In the genomic region with DNA sequence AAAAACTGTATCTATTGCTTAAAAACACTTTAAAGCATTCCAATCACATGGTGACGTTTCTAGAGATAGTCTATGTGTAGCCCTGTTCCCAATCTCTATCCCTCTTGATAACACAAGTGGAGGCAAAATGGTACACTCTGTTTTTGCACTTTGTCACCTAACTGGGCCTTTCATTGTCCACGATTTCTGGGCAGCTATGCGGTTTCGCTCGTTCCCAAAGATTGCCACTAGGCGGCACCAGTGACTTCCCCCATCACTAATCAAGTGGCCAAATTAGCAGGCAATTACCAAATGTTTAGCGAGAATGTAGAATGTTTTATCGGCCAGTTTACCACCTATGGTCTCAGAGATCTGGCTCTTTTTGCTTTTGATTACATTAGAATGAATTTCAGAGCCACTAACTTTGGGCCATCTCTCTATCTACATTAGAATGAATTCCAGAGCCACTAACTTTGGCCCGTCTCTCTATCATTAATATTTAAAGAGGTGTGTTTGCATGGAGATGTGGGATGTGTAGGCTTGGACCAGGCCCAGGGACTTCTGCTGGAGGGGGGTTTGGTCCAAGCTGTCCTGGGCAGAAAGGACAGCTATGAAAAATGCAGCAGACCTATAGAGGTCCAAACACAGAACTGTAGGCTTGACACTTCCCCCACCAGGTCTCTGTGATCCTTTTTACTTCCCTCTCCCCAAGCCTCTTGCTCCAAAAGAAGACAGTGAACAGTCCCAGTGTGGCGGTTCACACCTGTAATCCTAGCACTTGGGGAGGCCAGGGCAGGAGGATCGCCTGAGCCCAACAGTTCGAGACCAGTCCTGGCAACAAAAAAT, we compare ENCODE assay signal across 8 cellular contexts.
A peak's percentile ranks its signal among the peaks of the same experiment; 100 is the strongest.
DNase-seq lines count a peak whose midpoint lies in the region; ATAC-seq, FAIRE-seq and TF ChIP-seq lines count a peak whose summit lies in the region.

No MANE protein-coding gene starts in this region.

- H3K36me3 ChIP-seq in KMS-11 (ENCODE audit: insufficient read depth), result no peaks in the 10 kb centered on the region
- no peaks in the 10 kb centered on the region for H3K36me3 ChIP-seq in keratinocyte (ENCODE audit: control insufficient read depth in 2 of 2, extremely low read depth in 1 of 2, insufficient read depth in 2 of 2, low read length in 2 of 2)

- H3K27me3 Mint-ChIP-seq in MCF 10A (ENCODE audit: insufficient read depth, unreplicated experiment), result no peaks in the 10 kb centered on the region

- H3K9me1 ChIP-seq in keratinocyte (ENCODE audit: control insufficient read depth, extremely low read depth, insufficient read depth, low read length), result no peaks in the 10 kb centered on the region

- peak; percentile 98 for TF ChIP-seq CTCF in KMS-11 (conservative IDR thresholded peaks at IDR 0.05; ENCODE audit: low read depth, low read length)
- peak; percentile 92 for TF ChIP-seq CTCF in VCaP (conservative IDR thresholded peaks at IDR 0.05)
- TF ChIP-seq CTCF in MCF 10A (IDR thresholded peaks at IDR 0.05; ENCODE audit: unreplicated experiment), result peak; percentile 85
- TF ChIP-seq CTCF in keratinocyte (optimal IDR thresholded peaks at IDR 0.05 in 1 of 3, IDR thresholded peaks at IDR 0.05 in 1 of 3, conservative IDR thresholded peaks at IDR 0.05 in 1 of 3; ENCODE audit: extremely low read depth in 1 of 3, insufficient read depth in 2 of 3, low read length in 3 of 3), result peak; percentile 84 to 93 (median 90)

- no peak overlapping the region for H3K9ac ChIP-seq in KMS-11
- no peak overlapping the region for H3K9ac ChIP-seq in keratinocyte (ENCODE audit: control insufficient read depth, extremely low read depth, insufficient read depth, low read length)

- H3K36me3 Mint-ChIP-seq in MCF 10A (ENCODE audit: insufficient read depth, unreplicated experiment), result peaks cover 20% of the 10 kb centered on the region

- H2AFZ ChIP-seq in KMS-11 (ENCODE audit: low read depth) (peak overlapping the region; percentile 38; the same call in 1 of the 2 replicates), keratinocyte (ENCODE audit: control insufficient read depth, low read length) (peak overlapping the region; percentile 3)

- no peaks in the 10 kb centered on the region for H3K9me3 Mint-ChIP-seq in MCF 10A (ENCODE audit: unreplicated experiment)

- H3K27ac ChIP-seq in KMS-11 (no peak overlapping the region), VCaP (no peak overlapping the region), keratinocyte (ENCODE audit: control insufficient read depth, insufficient read depth, low read length) (no peak overlapping the region)

- no peak overlapping the region for H3K4me3 ChIP-seq in KMS-11 (IDR thresholded peaks at IDR 0.05; ENCODE audit: insufficient read depth, low read depth, low read length)
- H3K4me3 ChIP-seq in keratinocyte (ENCODE audit: control insufficient read depth in 2 of 3, extremely low read depth in 1 of 3, insufficient read depth in 2 of 3, low read depth in 1 of 3, low read length in 3 of 3), result no peak overlapping the region

- peak; percentile 32 for ATAC-seq in GM19468 (IDR thresholded peaks at IDR 0.05; ENCODE audit: extremely low read depth, unreplicated experiment)
- ATAC-seq in HG02840 (IDR thresholded peaks at IDR 0.05; ENCODE audit: low FRiP score, unreplicated experiment), result no peak

- no peaks in the 10 kb centered on the region for H3K27me3 ChIP-seq in KMS-11 (ENCODE audit: insufficient read depth, low read depth)
- no peaks in the 10 kb centered on the region for H3K27me3 ChIP-seq in keratinocyte (ENCODE audit: control insufficient read depth, extremely low read depth, insufficient read depth, low read length)

- FAIRE-seq in keratinocyte (lab: Jason Lieb, UNC), result peak; percentile 87

- dilution Hi-C loops in keratinocyte (cut with MboI; ENCODE audit: extremely low pct_ligation_motif_present, low sequenced_read_pairs), result no loop called here

- no peak overlapping the region for H3K4me3 Mint-ChIP-seq in MCF 10A (ENCODE audit: unreplicated experiment)

- POLR2A ChIA-PET in MCF 10A (lab: Yijun Ruan, JAX), result interaction anchor here (0.6 kb wide), 1 partner anchor 15 kb away, joined by 4 read pairs; no protein-coding TSS in a partner anchor

- no peaks in the 10 kb centered on the region for H3K79me2 ChIP-seq in KMS-11 (ENCODE audit: insufficient read depth, low read depth)
- no peaks in the 10 kb centered on the region for H3K79me2 ChIP-seq in keratinocyte (ENCODE audit: control insufficient read depth, insufficient read depth, low read length)

- H3K4me1 ChIP-seq in KMS-11 (ENCODE audit: low read depth, poor library complexity, severe bottlenecking) (peaks cover 24% of the 10 kb centered on the region), keratinocyte (ENCODE audit: control insufficient read depth, extremely low read depth, insufficient read depth, low read length) (peaks cover 10% of the 10 kb centered on the region)

- DNase-seq in CMK (ENCODE audit: low read depth) (peak; percentile 5), MCF 10A (ENCODE audit: unreplicated experiment) (peak; percentile 77), keratinocyte (ENCODE audit: low read depth, low spot score) (no peak)
- DNase-seq in stimulated activated CD4-positive, alpha-beta T cell treated with anti-CD3 and anti-CD28 coated beads, Interleukin-1b, Interleukin-23, amount 100 ng/mL, for 48 hours, result peak; percentile 67

- H4K20me1 ChIP-seq in KMS-11 (ENCODE audit: insufficient read depth) (no peaks in the 10 kb centered on the region), keratinocyte (ENCODE audit: control insufficient read depth, extremely low read depth, insufficient read depth, low read length) (no peaks in the 10 kb centered on the region)

- no peak overlapping the region for H3K4me2 ChIP-seq in KMS-11
- no peak overlapping the region for H3K4me2 ChIP-seq in keratinocyte (ENCODE audit: control insufficient read depth, extremely low read depth, insufficient read depth, low read depth, low read length)

- no TSS peak for BruUV-seq in MCF 10A (replicated peaks; lab: Mats Ljungman, UMichigan)

- H3K27ac Mint-ChIP-seq in MCF 10A (ENCODE audit: low read depth, unreplicated experiment), result no peak overlapping the region

- CTCF ChIA-PET in MCF 10A (lab: Yijun Ruan, JAX), result interaction anchor here (0.5 to 2.9 kb wide), 17 partner anchors 11 to 728 kb away, joined by 3 to 11 read pairs (median 4); no protein-coding TSS in a partner anchor

- intact Hi-C loops in MCF 10A (cut with micrococcal nuclease), result loop anchor here (1.0 to 10.0 kb wide), 3 partner anchors 89 to 188 kb away; a partner anchor contains a TSS

- peaks cover 9% of the 10 kb centered on the region for H3K4me1 Mint-ChIP-seq in MCF 10A (ENCODE audit: insufficient read depth, unreplicated experiment)

- H3K9me3 ChIP-seq in keratinocyte (ENCODE audit: control insufficient read depth, low read depth, low read length), result no peaks in the 10 kb centered on the region
